In the genomic region with DNA sequence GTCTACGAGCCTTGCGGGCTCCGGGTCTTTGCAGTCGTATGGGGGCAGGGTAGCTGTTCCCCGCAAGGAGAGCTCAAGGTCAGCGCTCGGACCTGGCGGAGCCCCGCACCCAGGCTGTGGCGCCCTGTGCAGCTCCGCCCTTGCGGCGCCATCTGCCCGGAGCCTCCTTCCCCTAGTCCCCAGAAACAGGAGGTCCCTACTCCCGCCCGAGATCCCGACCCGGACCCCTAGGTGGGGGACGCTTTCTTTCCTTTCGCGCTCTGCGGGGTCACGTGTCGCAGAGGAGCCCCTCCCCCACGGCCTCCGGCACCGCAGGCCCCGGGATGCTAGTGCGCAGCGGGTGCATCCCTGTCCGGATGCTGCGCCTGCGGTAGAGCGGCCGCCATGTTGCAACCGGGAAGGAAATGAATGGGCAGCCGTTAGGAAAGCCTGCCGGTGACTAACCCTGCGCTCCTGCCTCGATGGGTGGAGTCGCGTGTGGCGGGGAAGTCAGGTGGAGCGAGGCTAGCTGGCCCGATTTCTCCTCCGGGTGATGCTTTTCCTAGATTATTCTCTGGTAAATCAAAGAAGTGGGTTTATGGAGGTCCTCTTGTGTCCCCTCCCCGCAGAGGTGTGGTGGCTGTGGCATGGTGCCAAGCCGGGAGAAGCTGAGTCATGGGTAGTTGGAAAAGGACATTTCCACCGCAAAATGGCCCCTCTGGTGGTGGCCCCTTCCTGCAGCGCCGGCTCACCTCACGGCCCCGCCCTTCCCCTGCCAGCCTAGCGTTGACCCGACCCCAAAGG, we compare ENCODE assay signal across 1 cellular context.
TF ChIP-seq lines count a peak whose summit lies in the region.

No MANE protein-coding gene starts in this region.

TF ChIP-seq in HepG2, 621 proteins besides CTCF, POLR2A, EP300 and RAD21 (continued from another document and continues in another):
- TF ChIP-seq, protein P1, sequence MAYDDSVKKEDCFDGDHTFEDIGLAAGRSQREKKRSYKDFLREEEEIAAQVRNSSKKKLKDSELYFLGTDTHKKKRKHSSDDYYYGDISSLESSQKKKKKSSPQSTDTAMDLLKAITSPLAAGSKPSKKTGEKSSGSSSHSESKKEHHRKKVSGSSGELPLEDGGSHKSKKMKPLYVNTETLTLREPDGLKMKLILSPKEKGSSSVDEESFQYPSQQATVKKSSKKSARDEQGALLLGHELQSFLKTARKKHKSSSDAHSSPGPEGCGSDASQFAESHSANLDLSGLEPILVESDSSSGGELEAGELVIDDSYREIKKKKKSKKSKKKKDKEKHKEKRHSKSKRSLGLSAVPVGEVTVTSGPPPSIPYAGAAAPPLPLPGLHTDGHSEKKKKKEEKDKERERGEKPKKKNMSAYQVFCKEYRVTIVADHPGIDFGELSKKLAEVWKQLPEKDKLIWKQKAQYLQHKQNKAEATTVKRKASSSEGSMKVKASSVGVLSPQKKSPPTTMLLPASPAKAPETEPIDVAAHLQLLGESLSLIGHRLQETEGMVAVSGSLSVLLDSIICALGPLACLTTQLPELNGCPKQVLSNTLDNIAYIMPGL (CRISPR knock-in tag; IDR thresholded peaks at IDR 0.05; ENCODE audit: borderline replicate concordance in 1 of 2, low read depth in 1 of 2): no peak
- TF ChIP-seq, protein P2, sequence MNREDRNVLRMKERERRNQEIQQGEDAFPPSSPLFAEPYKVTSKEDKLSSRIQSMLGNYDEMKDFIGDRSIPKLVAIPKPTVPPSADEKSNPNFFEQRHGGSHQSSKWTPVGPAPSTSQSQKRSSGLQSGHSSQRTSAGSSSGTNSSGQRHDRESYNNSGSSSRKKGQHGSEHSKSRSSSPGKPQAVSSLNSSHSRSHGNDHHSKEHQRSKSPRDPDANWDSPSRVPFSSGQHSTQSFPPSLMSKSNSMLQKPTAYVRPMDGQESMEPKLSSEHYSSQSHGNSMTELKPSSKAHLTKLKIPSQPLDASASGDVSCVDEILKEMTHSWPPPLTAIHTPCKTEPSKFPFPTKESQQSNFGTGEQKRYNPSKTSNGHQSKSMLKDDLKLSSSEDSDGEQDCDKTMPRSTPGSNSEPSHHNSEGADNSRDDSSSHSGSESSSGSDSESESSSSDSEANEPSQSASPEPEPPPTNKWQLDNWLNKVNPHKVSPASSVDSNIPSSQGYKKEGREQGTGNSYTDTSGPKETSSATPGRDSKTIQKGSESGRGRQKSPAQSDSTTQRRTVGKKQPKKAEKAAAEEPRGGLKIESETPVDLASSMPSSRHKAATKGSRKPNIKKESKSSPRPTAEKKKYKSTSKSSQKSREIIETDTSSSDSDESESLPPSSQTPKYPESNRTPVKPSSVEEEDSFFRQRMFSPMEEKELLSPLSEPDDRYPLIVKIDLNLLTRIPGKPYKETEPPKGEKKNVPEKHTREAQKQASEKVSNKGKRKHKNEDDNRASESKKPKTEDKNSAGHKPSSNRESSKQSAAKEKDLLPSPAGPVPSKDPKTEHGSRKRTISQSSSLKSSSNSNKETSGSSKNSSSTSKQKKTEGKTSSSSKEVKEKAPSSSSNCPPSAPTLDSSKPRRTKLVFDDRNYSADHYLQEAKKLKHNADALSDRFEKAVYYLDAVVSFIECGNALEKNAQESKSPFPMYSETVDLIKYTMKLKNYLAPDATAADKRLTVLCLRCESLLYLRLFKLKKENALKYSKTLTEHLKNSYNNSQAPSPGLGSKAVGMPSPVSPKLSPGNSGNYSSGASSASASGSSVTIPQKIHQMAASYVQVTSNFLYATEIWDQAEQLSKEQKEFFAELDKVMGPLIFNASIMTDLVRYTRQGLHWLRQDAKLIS (CRISPR knock-in tag; IDR thresholded peaks at IDR 0.05): no peak
- no peak for TF ChIP-seq HES4 (CRISPR knock-in tag; IDR thresholded peaks at IDR 0.05; ENCODE audit: borderline replicate concordance)
- TF ChIP-seq JUN (CRISPR knock-in tag; IDR thresholded peaks at IDR 0.05): no peak
- peak; percentile 55 for TF ChIP-seq REPIN1 (CRISPR knock-in tag; IDR thresholded peaks at IDR 0.05; ENCODE audit: borderline replicate concordance, low read depth)
- no peak for TF ChIP-seq ZNF776 (CRISPR knock-in tag; IDR thresholded peaks at IDR 0.05)
- TF ChIP-seq, protein P3, sequence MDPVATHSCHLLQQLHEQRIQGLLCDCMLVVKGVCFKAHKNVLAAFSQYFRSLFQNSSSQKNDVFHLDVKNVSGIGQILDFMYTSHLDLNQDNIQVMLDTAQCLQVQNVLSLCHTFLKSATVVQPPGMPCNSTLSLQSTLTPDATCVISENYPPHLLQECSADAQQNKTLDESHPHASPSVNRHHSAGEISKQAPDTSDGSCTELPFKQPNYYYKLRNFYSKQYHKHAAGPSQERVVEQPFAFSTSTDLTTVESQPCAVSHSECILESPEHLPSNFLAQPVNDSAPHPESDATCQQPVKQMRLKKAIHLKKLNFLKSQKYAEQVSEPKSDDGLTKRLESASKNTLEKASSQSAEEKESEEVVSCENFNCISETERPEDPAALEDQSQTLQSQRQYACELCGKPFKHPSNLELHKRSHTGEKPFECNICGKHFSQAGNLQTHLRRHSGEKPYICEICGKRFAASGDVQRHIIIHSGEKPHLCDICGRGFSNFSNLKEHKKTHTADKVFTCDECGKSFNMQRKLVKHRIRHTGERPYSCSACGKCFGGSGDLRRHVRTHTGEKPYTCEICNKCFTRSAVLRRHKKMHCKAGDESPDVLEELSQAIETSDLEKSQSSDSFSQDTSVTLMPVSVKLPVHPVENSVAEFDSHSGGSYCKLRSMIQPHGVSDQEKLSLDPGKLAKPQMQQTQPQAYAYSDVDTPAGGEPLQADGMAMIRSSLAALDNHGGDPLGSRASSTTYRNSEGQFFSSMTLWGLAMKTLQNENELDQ (CRISPR knock-in tag; IDR thresholded peaks at IDR 0.05; ENCODE audit: borderline replicate concordance): no peak
- no peak for TF ChIP-seq HOXA9 (CRISPR knock-in tag; IDR thresholded peaks at IDR 0.05; ENCODE audit: borderline replicate concordance)
- TF ChIP-seq, protein P4, sequence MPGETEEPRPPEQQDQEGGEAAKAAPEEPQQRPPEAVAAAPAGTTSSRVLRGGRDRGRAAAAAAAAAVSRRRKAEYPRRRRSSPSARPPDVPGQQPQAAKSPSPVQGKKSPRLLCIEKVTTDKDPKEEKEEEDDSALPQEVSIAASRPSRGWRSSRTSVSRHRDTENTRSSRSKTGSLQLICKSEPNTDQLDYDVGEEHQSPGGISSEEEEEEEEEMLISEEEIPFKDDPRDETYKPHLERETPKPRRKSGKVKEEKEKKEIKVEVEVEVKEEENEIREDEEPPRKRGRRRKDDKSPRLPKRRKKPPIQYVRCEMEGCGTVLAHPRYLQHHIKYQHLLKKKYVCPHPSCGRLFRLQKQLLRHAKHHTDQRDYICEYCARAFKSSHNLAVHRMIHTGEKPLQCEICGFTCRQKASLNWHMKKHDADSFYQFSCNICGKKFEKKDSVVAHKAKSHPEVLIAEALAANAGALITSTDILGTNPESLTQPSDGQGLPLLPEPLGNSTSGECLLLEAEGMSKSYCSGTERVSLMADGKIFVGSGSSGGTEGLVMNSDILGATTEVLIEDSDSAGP (CRISPR knock-in tag; IDR thresholded peaks at IDR 0.05; ENCODE audit: borderline replicate concordance): peak; percentile 63
- no peak for TF ChIP-seq ZNF10 (CRISPR knock-in tag; IDR thresholded peaks at IDR 0.05; ENCODE audit: borderline replicate concordance, low read depth)
- TF ChIP-seq ZZZ3 (CRISPR knock-in tag; IDR thresholded peaks at IDR 0.05; ENCODE audit: borderline replicate concordance): no peak
- peak; percentile 75; the same call in 1 of the 2 replicates for TF ChIP-seq HNRNPL (IDR thresholded peaks at IDR 0.05; ENCODE audit: low read depth, low read length)
- TF ChIP-seq SPEN (CRISPR knock-in tag; IDR thresholded peaks at IDR 0.05; ENCODE audit: low read depth): no peak; the same call in 1 of the 2 replicates
- no peak for TF ChIP-seq TCF12 (IDR thresholded peaks at IDR 0.05)
- TF ChIP-seq TCF12 (CRISPR knock-in tag; IDR thresholded peaks at IDR 0.05): no peak
- no peak for TF ChIP-seq NKX3-1 (CRISPR knock-in tag; IDR thresholded peaks at IDR 0.05)
- TF ChIP-seq GTF3A (CRISPR knock-in tag; conservative IDR thresholded peaks at IDR 0.05): no peak; the same call in 1 of the 2 replicates
- TF ChIP-seq, protein P5, sequence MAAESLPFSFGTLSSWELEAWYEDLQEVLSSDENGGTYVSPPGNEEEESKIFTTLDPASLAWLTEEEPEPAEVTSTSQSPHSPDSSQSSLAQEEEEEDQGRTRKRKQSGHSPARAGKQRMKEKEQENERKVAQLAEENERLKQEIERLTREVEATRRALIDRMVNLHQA (CRISPR knock-in tag; IDR thresholded peaks at IDR 0.05): no peak
- peak; percentile 21; the same call in 1 of the 2 replicates for TF ChIP-seq SSRP1 (CRISPR knock-in tag; IDR thresholded peaks at IDR 0.05)
- TF ChIP-seq ZNF101 (CRISPR knock-in tag; IDR thresholded peaks at IDR 0.05; ENCODE audit: borderline replicate concordance, low read depth): no peak; the same call in 1 of the 2 replicates
- TF ChIP-seq REL (CRISPR knock-in tag; conservative IDR thresholded peaks at IDR 0.05): no peak
- TF ChIP-seq FOXC1 (CRISPR knock-in tag; IDR thresholded peaks at IDR 0.05; ENCODE audit: borderline replicate concordance): no peak
- no peak; the same call in 1 of the 2 replicates for TF ChIP-seq KAT7 (CRISPR knock-in tag; IDR thresholded peaks at IDR 0.05; ENCODE audit: borderline replicate concordance)
- no peak; the same call in 1 of the 2 replicates for TF ChIP-seq ZNF274 (CRISPR knock-in tag; IDR thresholded peaks at IDR 0.05)
- peak; percentile 48; the same call in 1 of the 2 replicates for TF ChIP-seq HOXA3 (CRISPR knock-in tag; IDR thresholded peaks at IDR 0.05)
- TF ChIP-seq IKZF4 (CRISPR knock-in tag; IDR thresholded peaks at IDR 0.05; ENCODE audit: borderline replicate concordance, low read depth, not compliant biosample characterization): peak; percentile 59
- 0 out of 2 replicates have a peak, but pooled peaks have one; percentile 24 for TF ChIP-seq GLI4 (CRISPR knock-in tag; IDR thresholded peaks at IDR 0.05; ENCODE audit: borderline replicate concordance)
- TF ChIP-seq, protein P6, sequence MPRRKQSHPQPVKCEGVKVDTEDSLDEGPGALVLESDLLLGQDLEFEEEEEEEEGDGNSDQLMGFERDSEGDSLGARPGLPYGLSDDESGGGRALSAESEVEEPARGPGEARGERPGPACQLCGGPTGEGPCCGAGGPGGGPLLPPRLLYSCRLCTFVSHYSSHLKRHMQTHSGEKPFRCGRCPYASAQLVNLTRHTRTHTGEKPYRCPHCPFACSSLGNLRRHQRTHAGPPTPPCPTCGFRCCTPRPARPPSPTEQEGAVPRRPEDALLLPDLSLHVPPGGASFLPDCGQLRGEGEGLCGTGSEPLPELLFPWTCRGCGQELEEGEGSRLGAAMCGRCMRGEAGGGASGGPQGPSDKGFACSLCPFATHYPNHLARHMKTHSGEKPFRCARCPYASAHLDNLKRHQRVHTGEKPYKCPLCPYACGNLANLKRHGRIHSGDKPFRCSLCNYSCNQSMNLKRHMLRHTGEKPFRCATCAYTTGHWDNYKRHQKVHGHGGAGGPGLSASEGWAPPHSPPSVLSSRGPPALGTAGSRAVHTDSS (CRISPR knock-in tag; conservative IDR thresholded peaks at IDR 0.05): no peak
- TF ChIP-seq, protein P7, sequence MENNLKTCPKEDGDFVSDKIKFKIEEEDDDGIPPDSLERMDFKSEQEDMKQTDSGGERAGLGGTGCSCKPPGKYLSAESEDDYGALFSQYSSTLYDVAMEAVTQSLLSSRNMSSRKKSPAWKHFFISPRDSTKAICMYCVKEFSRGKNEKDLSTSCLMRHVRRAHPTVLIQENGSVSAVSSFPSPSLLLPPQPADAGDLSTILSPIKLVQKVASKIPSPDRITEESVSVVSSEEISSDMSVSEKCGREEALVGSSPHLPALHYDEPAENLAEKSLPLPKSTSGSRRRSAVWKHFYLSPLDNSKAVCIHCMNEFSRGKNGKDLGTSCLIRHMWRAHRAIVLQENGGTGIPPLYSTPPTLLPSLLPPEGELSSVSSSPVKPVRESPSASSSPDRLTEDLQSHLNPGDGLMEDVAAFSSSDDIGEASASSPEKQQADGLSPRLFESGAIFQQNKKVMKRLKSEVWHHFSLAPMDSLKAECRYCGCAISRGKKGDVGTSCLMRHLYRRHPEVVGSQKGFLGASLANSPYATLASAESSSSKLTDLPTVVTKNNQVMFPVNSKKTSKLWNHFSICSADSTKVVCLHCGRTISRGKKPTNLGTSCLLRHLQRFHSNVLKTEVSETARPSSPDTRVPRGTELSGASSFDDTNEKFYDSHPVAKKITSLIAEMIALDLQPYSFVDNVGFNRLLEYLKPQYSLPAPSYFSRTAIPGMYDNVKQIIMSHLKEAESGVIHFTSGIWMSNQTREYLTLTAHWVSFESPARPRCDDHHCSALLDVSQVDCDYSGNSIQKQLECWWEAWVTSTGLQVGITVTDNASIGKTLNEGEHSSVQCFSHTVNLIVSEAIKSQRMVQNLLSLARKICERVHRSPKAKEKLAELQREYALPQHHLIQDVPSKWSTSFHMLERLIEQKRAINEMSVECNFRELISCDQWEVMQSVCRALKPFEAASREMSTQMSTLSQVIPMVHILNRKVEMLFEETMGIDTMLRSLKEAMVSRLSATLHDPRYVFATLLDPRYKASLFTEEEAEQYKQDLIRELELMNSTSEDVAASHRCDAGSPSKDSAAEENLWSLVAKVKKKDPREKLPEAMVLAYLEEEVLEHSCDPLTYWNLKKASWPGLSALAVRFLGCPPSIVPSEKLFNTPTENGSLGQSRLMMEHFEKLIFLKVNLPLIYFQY (CRISPR knock-in tag; IDR thresholded peaks at IDR 0.05; ENCODE audit: borderline replicate concordance): no peak
- TF ChIP-seq ZNF335 (CRISPR knock-in tag; IDR thresholded peaks at IDR 0.05): 0 out of 2 replicates have a peak, but pooled peaks have one; percentile 4
- TF ChIP-seq NBN (conservative IDR thresholded peaks at IDR 0.05): no peak
- TF ChIP-seq ZNF660 (CRISPR knock-in tag; IDR thresholded peaks at IDR 0.05; ENCODE audit: borderline replicate concordance, low read depth): no peak
- no peak; the same call in 1 of the 2 replicates for TF ChIP-seq GATAD1 (CRISPR knock-in tag; IDR thresholded peaks at IDR 0.05)
- TF ChIP-seq ZNF792 (CRISPR knock-in tag; IDR thresholded peaks at IDR 0.05): no peak
- 0 out of 2 replicates have a peak, but pooled peaks have one; percentile 9 for TF ChIP-seq SP4 (CRISPR knock-in tag; IDR thresholded peaks at IDR 0.05)
- peak; percentile 53; the same call in 1 of the 2 replicates for TF ChIP-seq MYC (CRISPR knock-in tag; IDR thresholded peaks at IDR 0.05; ENCODE audit: borderline replicate concordance)
- no peak for TF ChIP-seq HCFC1 (IDR thresholded peaks at IDR 0.05; ENCODE audit: low read depth, low read length)
- no peak for TF ChIP-seq ZNF768 (CRISPR knock-in tag; IDR thresholded peaks at IDR 0.05)
- no peak for TF ChIP-seq ZSCAN22 (CRISPR knock-in tag; IDR thresholded peaks at IDR 0.05)
- no peak for TF ChIP-seq CENPT (CRISPR knock-in tag; IDR thresholded peaks at IDR 0.05; ENCODE audit: low read depth)
- no peak for TF ChIP-seq ZNF17 (CRISPR knock-in tag; IDR thresholded peaks at IDR 0.05)
- TF ChIP-seq, protein P8, sequence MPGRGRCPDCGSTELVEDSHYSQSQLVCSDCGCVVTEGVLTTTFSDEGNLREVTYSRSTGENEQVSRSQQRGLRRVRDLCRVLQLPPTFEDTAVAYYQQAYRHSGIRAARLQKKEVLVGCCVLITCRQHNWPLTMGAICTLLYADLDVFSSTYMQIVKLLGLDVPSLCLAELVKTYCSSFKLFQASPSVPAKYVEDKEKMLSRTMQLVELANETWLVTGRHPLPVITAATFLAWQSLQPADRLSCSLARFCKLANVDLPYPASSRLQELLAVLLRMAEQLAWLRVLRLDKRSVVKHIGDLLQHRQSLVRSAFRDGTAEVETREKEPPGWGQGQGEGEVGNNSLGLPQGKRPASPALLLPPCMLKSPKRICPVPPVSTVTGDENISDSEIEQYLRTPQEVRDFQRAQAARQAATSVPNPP (CRISPR knock-in tag; IDR thresholded peaks at IDR 0.05): no peak
- TF ChIP-seq ZNF12 (CRISPR knock-in tag; IDR thresholded peaks at IDR 0.05): no peak
